In genomic region chr16:16985707-16986106, GRCh38 we compare ENCODE assay signal across 1 cellular context.
TF ChIP-seq lines count a peak whose summit lies in the region.

No MANE protein-coding gene starts in this region.

TF ChIP-seq in K562, 482 proteins besides CTCF, POLR2A, EP300 and RAD21 (continued from another document):
- no peak for TF ChIP-seq MAFF (IDR thresholded peaks at IDR 0.05; ENCODE audit: low read length)
- no peak for TF ChIP-seq HES1 (IDR thresholded peaks at IDR 0.05; ENCODE audit: low read depth)
- no peak for TF ChIP-seq HNRNPK (IDR thresholded peaks at IDR 0.05; ENCODE audit: low read depth, low read length, poor library complexity, severe bottlenecking)
- TF ChIP-seq FOXK1 (CRISPR knock-in tag; IDR thresholded peaks at IDR 0.05; ENCODE audit: borderline replicate concordance), result no peak
- TF ChIP-seq FUS (optimal IDR thresholded peaks at IDR 0.05; ENCODE audit: low read depth, low read length), result no peak
- TF ChIP-seq ZNF507 (tag; conservative IDR thresholded peaks at IDR 0.05), result no peak
- peak in 1 of 2 experiments; percentile 32; a peak in 1 of 4 replicates for TF ChIP-seq KDM1A (IDR thresholded peaks at IDR 0.05)
- TF ChIP-seq HDAC6 (IDR thresholded peaks at IDR 0.05; ENCODE audit: low read depth, low read length), result no peak
- TF ChIP-seq PATZ1 (CRISPR knock-in tag; IDR thresholded peaks at IDR 0.05; ENCODE audit: borderline replicate concordance), result no peak
- TF ChIP-seq ZSCAN29 (IDR thresholded peaks at IDR 0.05), result no peak
- peak; percentile 74 for TF ChIP-seq RBM25 (IDR thresholded peaks at IDR 0.05; ENCODE audit: low read depth, low read length, severe bottlenecking)
- no peak for TF ChIP-seq TCF7L2 (IDR thresholded peaks at IDR 0.05; ENCODE audit: low read depth, low read length)
- TF ChIP-seq TEAD1 (CRISPR knock-in tag; IDR thresholded peaks at IDR 0.05), result no peak
